ENCODE assay signal across 8 cellular contexts in genomic region chr1:152052606-152053005, GRCh38. TPM values are rescaled to one million over a fixed set of nuclear protein-coding genes. Genes with fewer than 3 reads are reported as not detected.
A peak's percentile ranks its signal among the peaks of the same experiment; 100 is the strongest.
DNase-seq lines count a peak whose midpoint lies in the region; ATAC-seq and TF ChIP-seq lines count a peak whose summit lies in the region.

No MANE protein-coding gene starts in this region.

- intact Hi-C loops in ascending aorta (cut with DNase I): loop anchor here (1.0 to 5.0 kb wide), 3 partner anchors 133 to 406 kb away; no protein-coding TSS in a partner anchor
- intact Hi-C loops in left ventricle myocardium superior (cut with micrococcal nuclease): loop anchor here (5.0 kb wide), 1 partner anchor 405 kb away; no protein-coding TSS in a partner anchor
- intact Hi-C loops in sciatic nerve (cut with DNase I): loop anchor here (5.0 to 10.0 kb wide), 3 partner anchors 90 to 402 kb away; no protein-coding TSS in a partner anchor

- H3K27me3 Mint-ChIP-seq in T-helper 2 cell treated with Interferon-gamma antibody and Interleukin-4, amounts not matched to agents 5 μg/mL and 100 μg/mL, for 36 hours (ENCODE audit: low read depth): peaks cover 37% of the 10 kb centered on the region

- no peak overlapping the region for H3K27ac Mint-ChIP-seq in T-helper 2 cell treated with Interferon-gamma antibody and Interleukin-4, amounts not matched to agents 5 μg/mL and 100 μg/mL, for 36 hours

- H3K4me3 ChIP-seq in ascending aorta: no peak overlapping the region

- H3K4me1 ChIP-seq in ascending aorta: peaks cover 0 to 8% of the 10 kb centered on the region in 2 donors

- H3K4me3 Mint-ChIP-seq in T-helper 2 cell treated with Interferon-gamma antibody and Interleukin-4, amounts not matched to agents 5 μg/mL and 100 μg/mL, for 36 hours: no peak overlapping the region

- no peaks in the 10 kb centered on the region for H3K36me3 ChIP-seq in ascending aorta

- H3K9me3 ChIP-seq in ascending aorta: no peaks in the 10 kb centered on the region

- TF ChIP-seq CTCF in GM13977 (IDR thresholded peaks at IDR 0.05; ENCODE audit: extremely low read depth, insufficient read depth, missing control alignments) (peak; percentile 90), ascending aorta (IDR thresholded peaks at IDR 0.05) (peak; percentile 82 to 89 (median 88))

- H3K36me3 Mint-ChIP-seq in T-helper 2 cell treated with Interferon-gamma antibody and Interleukin-4, amounts not matched to agents 5 μg/mL and 100 μg/mL, for 36 hours (ENCODE audit: low read depth): no peaks in the 10 kb centered on the region

- H3K27ac ChIP-seq in ascending aorta: no peak overlapping the region

- peaks cover 30% of the 10 kb centered on the region for H3K4me1 Mint-ChIP-seq in T-helper 2 cell treated with Interferon-gamma antibody and Interleukin-4, amounts not matched to agents 5 μg/mL and 100 μg/mL, for 36 hours (ENCODE audit: low read depth)

- ATAC-seq in left ventricle myocardium superior: peak; percentile 54
- peak; percentile 61 for ATAC-seq in sciatic nerve
- no peak for ATAC-seq in GM18498 (IDR thresholded peaks at IDR 0.05; ENCODE audit: unreplicated experiment)
- ATAC-seq in HG03135 (IDR thresholded peaks at IDR 0.05; ENCODE audit: unreplicated experiment): no peak

- in situ Hi-C loops in GM13977 (cut with MboI; ENCODE audit: low pct_unique_long_range_greater_than_20kb, low sequenced_read_pairs, unreplicated experiment): loop anchor here (25.0 kb wide), 1 partner anchor 410 kb away; no protein-coding TSS in a partner anchor

- no peaks in the 10 kb centered on the region for H3K27me3 ChIP-seq in ascending aorta

- H3K9me3 Mint-ChIP-seq in T-helper 2 cell treated with Interferon-gamma antibody and Interleukin-4, amounts not matched to agents 5 μg/mL and 100 μg/mL, for 36 hours: no peaks in the 10 kb centered on the region

- peak; percentile 62 for DNase-seq in GM13977 (ENCODE audit: low spot score)
- peak; percentile 90 to 92 for DNase-seq in NCI-H187 (lab: John Stamatoyannopoulos, UW)
- DNase-seq in T-helper 2 cell treated with Interferon-gamma antibody and Interleukin-4, amounts not matched to agents 5 μg/mL and 100 μg/mL, for 36 hours (ENCODE audit: low spot score): peak; percentile 71
- DNase-seq in ascending aorta (ENCODE audit: low spot score in 2 of 2): peak; percentile 44 to 95
- peak; percentile 88 for DNase-seq in left ventricle myocardium superior
- peak; percentile 95 for DNase-seq in sciatic nerve (ENCODE audit: low spot score)

RNA-seq across cellular contexts. Expression of gene S100A11, which starts 15.8 kb away (rescaled TPM):
- total RNA-seq in ascending aorta (442 TPM), left ventricle myocardium superior (65.8 TPM), sciatic nerve (231 TPM)

RNA-seq across cellular contexts. Expression of gene TCHHL1, which starts 36.3 kb away (rescaled TPM):
- total RNA-seq in ascending aorta (not detected), left ventricle myocardium superior (not detected), sciatic nerve (not detected)

RNA-seq across cellular contexts. Expression of gene S100A10, which starts 58.9 kb away (rescaled TPM):
- total RNA-seq in ascending aorta: 25.8 TPM
- 201 TPM for total RNA-seq in left ventricle myocardium superior
- total RNA-seq in sciatic nerve: 550 TPM

Comparison
In these comparisons a context has a peak if more than half of its experiments do, and no peak if none do; other contexts are left out.
1. ATAC-seq: peak in left ventricle myocardium superior (single experiment) and sciatic nerve (single experiment); none in GM18498 (single experiment) and HG03135 (single experiment).
2. Peak in every context shown above with its lines, with median percentiles within 50 percentile points of each other: DNase-seq.